ENCODE assay signal across 8 cellular contexts in genomic region chr11:66268210-66268952, GRCh38. TPM values are rescaled to one million over a fixed set of nuclear protein-coding genes. Genes with fewer than 3 reads are reported as not detected.
A peak's percentile ranks its signal among the peaks of the same experiment; 100 is the strongest.
DNase-seq lines count a peak whose midpoint lies in the region; ATAC-seq and TF ChIP-seq lines count a peak whose summit lies in the region.

Gene RAB1B (plus strand): TSS chr11:66268639. CDS start chr11:66268680, 41 bp downstream.

- H3K27me3 Mint-ChIP-seq in progenitor cell of endocrine pancreas = no peaks in the 10 kb centered on the region

- no peaks in the 10 kb centered on the region for H3K9me3 Mint-ChIP-seq in progenitor cell of endocrine pancreas (ENCODE audit: low read depth)

- intact Hi-C loops in left ventricle myocardium inferior (cut with micrococcal nuclease) = no loop called here

- peak; percentile 97 to 98 for DNase-seq in NCI-H187 (lab: John Stamatoyannopoulos, UW)
- DNase-seq in T-helper 2 cell = peak; percentile 99 to 100 (median 99)
- DNase-seq in left ventricle myocardium inferior = peak; percentile 100
- DNase-seq in progenitor cell of endocrine pancreas (ENCODE audit: low spot score, unreplicated experiment) = peak; percentile 100
- peak; percentile 100 for DNase-seq in ureter (ENCODE audit: low spot score)

- H3K27me3 ChIP-seq in left ventricle myocardium inferior (ENCODE audit: low read depth) = no peaks in the 10 kb centered on the region

- H3K27ac ChIP-seq in angular gyrus (ENCODE audit: low read depth, low read length) (peak within 1 kb of the TSS; percentile 98), left ventricle myocardium inferior (replicated peaks) (peak within 1 kb of the TSS; percentile 98)

- peaks cover 38% of the 10 kb centered on the region for H3K36me3 ChIP-seq in left ventricle myocardium inferior

- H3K4me3 ChIP-seq in left ventricle myocardium inferior = peak within 1 kb of the TSS; percentile 90

- peaks cover 7% of the 10 kb centered on the region for H3K36me3 Mint-ChIP-seq in progenitor cell of endocrine pancreas (ENCODE audit: insufficient read depth)

- peak within 1 kb of the TSS; percentile 94 for H3K4me3 Mint-ChIP-seq in progenitor cell of endocrine pancreas (ENCODE audit: low read depth)

- H3K27ac Mint-ChIP-seq in progenitor cell of endocrine pancreas = peak within 1 kb of the TSS; percentile 94

- no peak for TF ChIP-seq CTCF in left ventricle myocardium inferior (IDR thresholded peaks at IDR 0.05; ENCODE audit: borderline replicate concordance)
- no peak for TF ChIP-seq CTCF in progenitor cell of endocrine pancreas (IDR thresholded peaks at IDR 0.05; ENCODE audit: unreplicated experiment)

- H3K9me3 ChIP-seq in left ventricle myocardium inferior (replicated peaks) = no peaks in the 10 kb centered on the region

- peak; percentile 77 for ATAC-seq in GM18498 (IDR thresholded peaks at IDR 0.05; ENCODE audit: unreplicated experiment)
- peak; percentile 63 for ATAC-seq in HG02938 (IDR thresholded peaks at IDR 0.05; ENCODE audit: unreplicated experiment)

- H3K4me1 ChIP-seq in left ventricle myocardium inferior = peaks cover 49% of the 10 kb centered on the region

- H3K4me1 Mint-ChIP-seq in progenitor cell of endocrine pancreas (ENCODE audit: low read depth) = peaks cover 12% of the 10 kb centered on the region

RNA-seq across cellular contexts. Expression of gene RAB1B, which starts in this region (rescaled TPM):
- total RNA-seq in left ventricle myocardium inferior (116 TPM), progenitor cell of endocrine pancreas (100 and 102 TPM in 2 replicates), ureter (157 TPM)

Comparison
In these comparisons a context has a peak if more than half of its experiments do, and no peak if none do; other contexts are left out.
1. Peak in every context shown above with its lines: DNase-seq, ATAC-seq, H3K4me3 ChIP-seq and H3K27ac ChIP-seq.